ENCODE assay signal across 7 cellular contexts in genomic region chrX:135295238-135295943, GRCh38. TPM values are rescaled to one million over a fixed set of nuclear protein-coding genes. Genes with fewer than 3 reads are reported as not detected.
DNase-seq lines count a peak whose midpoint lies in the region; ATAC-seq and TF ChIP-seq lines count a peak whose summit lies in the region.

No MANE protein-coding gene starts in this region.

- no peaks in the 10 kb centered on the region for H3K27me3 ChIP-seq in PC-3 (ENCODE audit: low read length)

- H4K20me1 ChIP-seq in PC-3 (ENCODE audit: low read length), result no peaks in the 10 kb centered on the region

- no peaks in the 10 kb centered on the region for H3K9me3 ChIP-seq in PC-3 (ENCODE audit: low read length)

- H3F3A ChIP-seq in PC-3 (ENCODE audit: low read length, unreplicated experiment), result no peaks in the 10 kb centered on the region

- peaks cover 13% of the 10 kb centered on the region for H3K36me3 Mint-ChIP-seq in nephron progenitor cell (ENCODE audit: low read depth)
- H3K36me3 Mint-ChIP-seq in stimulated activated naive CD8-positive, alpha-beta T cell treated with anti-CD3 and anti-CD28 coated beads, Interleukin-15, Interleukin-2, amounts not matched to agents 100 ng/mL and 50 ng/mL, for 24 hours (ENCODE audit: low read depth), result peaks cover 20% of the 10 kb centered on the region

- H3K4me1 ChIP-seq in PC-3 (ENCODE audit: insufficient read depth, low read length), result peaks cover 6% of the 10 kb centered on the region

- CTCF ChIA-PET in PC-3 (lab: Charles Lee), result no interaction called here

- H3K4me3 ChIP-seq in PC-3 (ENCODE audit: low read length), result no peak overlapping the region

- peaks cover 6% of the 10 kb centered on the region for H3K27me3 Mint-ChIP-seq in nephron progenitor cell (ENCODE audit: low read depth, poor library complexity)
- H3K27me3 Mint-ChIP-seq in stimulated activated naive CD8-positive, alpha-beta T cell treated with anti-CD3 and anti-CD28 coated beads, Interleukin-15, Interleukin-2, amounts not matched to agents 100 ng/mL and 50 ng/mL, for 24 hours, result no peaks in the 10 kb centered on the region

- no peak overlapping the region for H3K27ac Mint-ChIP-seq in nephron progenitor cell
- H3K27ac Mint-ChIP-seq in stimulated activated naive CD8-positive, alpha-beta T cell treated with anti-CD3 and anti-CD28 coated beads, Interleukin-15, Interleukin-2, amounts not matched to agents 100 ng/mL and 50 ng/mL, for 24 hours, result peak overlapping the region; percentile 67

- H3K9ac ChIP-seq in PC-3 (ENCODE audit: low read length), result no peak overlapping the region

- no peak overlapping the region for H3K4me2 ChIP-seq in PC-3 (ENCODE audit: low read length)

- peak overlapping the region; percentile 82 for H3K4me3 Mint-ChIP-seq in nephron progenitor cell
- H3K4me3 Mint-ChIP-seq in stimulated activated naive CD8-positive, alpha-beta T cell treated with anti-CD3 and anti-CD28 coated beads, Interleukin-15, Interleukin-2, amounts not matched to agents 100 ng/mL and 50 ng/mL, for 24 hours, result peak overlapping the region; percentile 84

- no peaks in the 10 kb centered on the region for H3K36me3 ChIP-seq in PC-3 (ENCODE audit: low read depth, low read length)

- no peaks in the 10 kb centered on the region for H3K79me2 ChIP-seq in PC-3 (ENCODE audit: low read length)

- H3K27ac ChIP-seq in PC-3 (ENCODE audit: low read length), result no peak overlapping the region

- no TSS peak for BruUV-seq in PC-3 (replicated peaks; lab: Mats Ljungman, UMichigan)

- TF ChIP-seq CTCF in nephron progenitor cell (IDR thresholded peaks at IDR 0.05) (peak; percentile 14), PC-3 (conservative IDR thresholded peaks at IDR 0.05; ENCODE audit: low read depth, low read length) (no peak)

- peaks cover 9% of the 10 kb centered on the region for H3K4me1 Mint-ChIP-seq in nephron progenitor cell
- H3K4me1 Mint-ChIP-seq in stimulated activated naive CD8-positive, alpha-beta T cell treated with anti-CD3 and anti-CD28 coated beads, Interleukin-15, Interleukin-2, amounts not matched to agents 100 ng/mL and 50 ng/mL, for 24 hours (ENCODE audit: low read depth), result peaks cover 28% of the 10 kb centered on the region

- peak; percentile 7 for DNase-seq in activated CD8-positive, alpha-beta memory T cell treated with anti-CD3 and anti-CD28 coated beads, Interleukin-2, amount 50 U/mL, for 1 hour (ENCODE audit: extremely low read depth)
- peak; percentile 14 to 34 for DNase-seq in erythroblast (lab: John Stamatoyannopoulos, UW)
- peak; percentile 63 for DNase-seq in nephron progenitor cell
- no peak for DNase-seq in PC-3

- no peak for TF ChIP-seq POLR2A in erythroblast (IDR thresholded peaks at IDR 0.05; ENCODE audit: low read length)

- peak; percentile 91 for ATAC-seq in GM19324 (IDR thresholded peaks at IDR 0.05; ENCODE audit: low FRiP score, unreplicated experiment)
- ATAC-seq in HG03439 (IDR thresholded peaks at IDR 0.05; ENCODE audit: unreplicated experiment), result peak; percentile 96
- ATAC-seq in PC-3, result no peak

- no peaks in the 10 kb centered on the region for H3K9me2 ChIP-seq in PC-3 (replicated peaks; ENCODE audit: low read length)

- H3K9me3 Mint-ChIP-seq in nephron progenitor cell, result peaks cover 64% of the 10 kb centered on the region
- H3K9me3 Mint-ChIP-seq in stimulated activated naive CD8-positive, alpha-beta T cell treated with anti-CD3 and anti-CD28 coated beads, Interleukin-15, Interleukin-2, amounts not matched to agents 100 ng/mL and 50 ng/mL, for 24 hours, result peaks cover 5% of the 10 kb centered on the region

- intact Hi-C loops in PC-3 (cut with micrococcal nuclease), result no loop called here

- no peak overlapping the region for H2AFZ ChIP-seq in PC-3 (ENCODE audit: low read length)

- POLR2A ChIA-PET in PC-3 (lab: Charles Lee; ENCODE audit: unreplicated experiment), result no interaction called here

RNA-seq across cellular contexts. Expression of gene ETDC, which starts 13.9 kb away (rescaled TPM):
- total RNA-seq in PC-3 (2014; rRNA removed), result not detected in 2 replicates

RNA-seq across cellular contexts. Expression of gene ETDA, which starts 43.5 kb away (rescaled TPM):
- not detected in 2 replicates for total RNA-seq in PC-3 (2014; rRNA removed)

RNA-seq across cellular contexts. Expression of gene ZNF75D, which starts 48.5 kb away (rescaled TPM):
- total RNA-seq in PC-3 (2014; rRNA removed), result 6.5 and 9.3 TPM in 2 replicates

RNA-seq across cellular contexts. Expression of gene ZNF449, which starts 49.2 kb away (rescaled TPM):
- total RNA-seq in PC-3 (2014; rRNA removed), result 3.3 and 3.6 TPM in 2 replicates
